Comparison of ENCODE assay signal across 15 cellular contexts in the genomic region with DNA sequence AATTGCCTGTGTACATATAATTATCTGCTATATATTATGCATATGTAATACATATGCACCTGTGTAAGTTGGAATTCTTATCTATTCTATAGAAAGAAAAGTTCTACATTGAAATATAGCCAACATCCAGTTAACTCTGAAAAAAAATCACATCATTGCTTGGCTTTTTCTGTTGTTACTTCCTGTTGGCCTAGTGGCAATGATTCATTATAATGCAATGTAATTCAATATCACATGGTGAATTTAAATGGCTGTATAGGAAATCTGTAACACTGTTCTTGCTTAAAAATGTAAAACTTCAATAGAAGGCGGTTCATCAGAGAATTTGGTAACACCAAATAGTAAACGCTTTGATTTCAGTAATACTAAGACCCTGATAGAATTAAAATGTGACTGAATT. TPM values are rescaled to one million over a fixed set of nuclear protein-coding genes. Genes with fewer than 3 reads are reported as not detected.
DNase-seq lines count a peak whose midpoint lies in the region; ATAC-seq lines count a peak whose summit lies in the region.
"Had no signal": no experiment of that assay in that cellular context is flagged by ENCODE, and none has a peak within 500 bp of the region (broad histone marks: within the 10 kb centered on the region; RNA-seq: fewer than 3 reads in every experiment).

No MANE protein-coding gene starts in this region.

- DNase-seq in ELR (ENCODE audit: low read depth), result peak; percentile 86
- DNase-seq in NCI-H69 (lab: John Stamatoyannopoulos, UW), result peak; percentile 17
- DNase-seq in dermis microvascular lymphatic vessel endothelial cell (ENCODE audit: low read depth in 2 of 2), result peak; percentile 44 to 67
- DNase-seq in renal cortical epithelial cell (ENCODE audit: low read depth), result peak; percentile 88
- DNase-seq in activated CD4-positive, alpha-beta T cell treated with anti-CD3 and anti-CD28 coated beads, Interleukin-2, amount 50 U/mL, for 1 hour, result no peak
- DNase-seq: activated B cell treated with CpG ODN at 0.5 μM for 24 hours; activated T-cell treated with anti-CD3 and anti-CD28 coated beads, Interleukin-2, amount 50 U/mL, for 48 hours; aorta; DMS79 treated with DMSO at 0.1 percent for 48 hours; erythroblast; naive B cell; NCI-H446 treated with DMSO at 0.1 percent for 48 hours; SHP77 had no signal

- ATAC-seq in HG03097 (IDR thresholded peaks at IDR 0.05; ENCODE audit: low FRiP score, unreplicated experiment) (no peak), GM21367 (IDR thresholded peaks at IDR 0.05; ENCODE audit: unreplicated experiment) (no peak)

RNA-seq across cellular contexts. Expression of gene MAP4K3, which starts 44.5 kb away (rescaled TPM):
- total RNA-seq in dermis microvascular lymphatic vessel endothelial cell, result 10.1 and 11.5 TPM in 2 replicates
- total RNA-seq in renal cortical epithelial cell, result 56.6 and 108 TPM in 2 replicates
